35 cellular contexts compared by ENCODE assay signal in genomic region chr16:86657972-86658371, GRCh38.
"Had no signal": no experiment of that assay in that cellular context is flagged by ENCODE, and none has a peak within 500 bp of the region (broad histone marks: within the 10 kb centered on the region; RNA-seq: fewer than 3 reads in every experiment).

No MANE protein-coding gene starts in this region.

- H3K9me3 ChIP-seq: adrenal gland, body of pancreas, breast epithelium had no signal

- H3K27me3 Mint-ChIP-seq: activated CD4-positive, alpha-beta T cell treated with anti-CD3 and anti-CD28 coated beads, Interleukin-2, amount 10 ng/mL, durations not matched to agents 24 days and 14 days had no signal

- H3K4me1 ChIP-seq: adrenal gland, body of pancreas, breast epithelium had no signal

- H3K27me3 ChIP-seq: adrenal gland, body of pancreas, brain microvascular endothelial cell had no signal

- H3K4me3 Mint-ChIP-seq: activated B cell treated with CpG ODN at 0.5 μM for 24 hours; activated CD4-positive, alpha-beta memory T cell treated with anti-CD3 and anti-CD28 coated beads for 36 hours; activated CD4-positive, alpha-beta T cell treated with anti-CD3 and anti-CD28 coated beads, Interleukin-2, amount 10 ng/mL, durations not matched to agents 24 days and 14 days; activated CD8-positive, alpha-beta T cell treated with anti-CD3 and anti-CD28 coated beads for 36 hours; activated naive CD4-positive, alpha-beta T cell treated with anti-CD3 and anti-CD28 coated beads for 36 hours; activated naive CD8-positive, alpha-beta T cell treated with anti-CD3 and anti-CD28 coated beads for 36 hours; activated T-cell treated with anti-CD3 and anti-CD28 coated beads, Interleukin-2, amount 50 U/mL, for 4 hours; activated T-cell treated with anti-CD3 and anti-CD28 coated beads, Interleukin-2, amount 50 U/mL, for 72 hours; activated T-helper 1 cell treated with anti-CD3 and anti-CD28 coated beads, Interleukin-12 subunit alpha, Interleukin-12 subunit beta, Interleukin-2, Interleukin-4 antibody, amounts not matched to agents 30 ng/mL and 10 ng/mL and 1 ng/mL, durations not matched to agents 14 hours and 24 hours and 36 hours; activated T-helper 17 cell treated with anti-CD3 and anti-CD28 coated beads, Interleukin-2, amount 50 U/mL, for 72 hours; T-helper 1 cell treated with Interleukin-12 subunit alpha and Interleukin-12 subunit beta and Interleukin-4 antibody, amounts not matched to agents 30 μg/mL and 1 μg/mL, for 36 hours; T-helper 2 cell treated with Interferon-gamma antibody and Interleukin-4, amounts not matched to agents 5 μg/mL and 100 μg/mL, for 36 hours had no signal

- H3K27ac ChIP-seq: adrenal gland, body of pancreas, brain microvascular endothelial cell, breast epithelium, VCaP had no signal

- H3K36me3 ChIP-seq: adrenal gland, brain microvascular endothelial cell, breast epithelium had no signal

- H3K4me1 Mint-ChIP-seq: activated B cell treated with CpG ODN at 0.5 μM for 24 hours; activated CD4-positive, alpha-beta T cell treated with anti-CD3 and anti-CD28 coated beads, Interleukin-2, amount 10 ng/mL, durations not matched to agents 24 days and 14 days; activated naive CD8-positive, alpha-beta T cell treated with anti-CD3 and anti-CD28 coated beads for 36 hours; activated T-helper 17 cell treated with anti-CD3 and anti-CD28 coated beads, Interleukin-2, amount 50 U/mL, for 72 hours had no signal

- ATAC-seq: activated CD8-positive, alpha-beta T cell treated with anti-CD3 and anti-CD28 coated beads for 36 hours; activated naive CD4-positive, alpha-beta T cell treated with anti-CD3 and anti-CD28 coated beads, Interleukin-2, amount 50 U/mL, for 72 hours; activated T-cell treated with anti-CD3 and anti-CD28 coated beads, Interleukin-2, amount 50 U/mL, for 4 hours; activated T-cell treated with anti-CD3 and anti-CD28 coated beads, Interleukin-2, amount 50 U/mL, for 72 hours; activated T-helper 17 cell treated with anti-CD3 and anti-CD28 coated beads, Interleukin-2, amount 50 U/mL, for 72 hours; body of pancreas had no signal

- H3K27ac Mint-ChIP-seq: activated B cell treated with CpG ODN at 0.5 μM for 24 hours; activated CD4-positive, alpha-beta memory T cell treated with anti-CD3 and anti-CD28 coated beads for 36 hours; activated CD4-positive, alpha-beta T cell treated with anti-CD3 and anti-CD28 coated beads, Interleukin-2, amount 10 ng/mL, durations not matched to agents 24 days and 14 days; activated CD8-positive, alpha-beta T cell treated with anti-CD3 and anti-CD28 coated beads for 36 hours; activated naive CD4-positive, alpha-beta T cell treated with anti-CD3 and anti-CD28 coated beads for 36 hours; activated naive CD4-positive, alpha-beta T cell treated with anti-CD3 and anti-CD28 coated beads, Interleukin-2, amount 50 U/mL, for 72 hours; activated naive CD8-positive, alpha-beta T cell treated with anti-CD3 and anti-CD28 coated beads for 36 hours; activated T-cell treated with anti-CD3 and anti-CD28 coated beads, Interleukin-2, amount 50 U/mL, for 72 hours; activated T-helper 1 cell treated with anti-CD3 and anti-CD28 coated beads, Interleukin-12 subunit alpha, Interleukin-12 subunit beta, Interleukin-2, Interleukin-4 antibody, amounts not matched to agents 30 ng/mL and 10 ng/mL and 1 ng/mL, durations not matched to agents 14 hours and 24 hours and 36 hours; activated T-helper 17 cell treated with anti-CD3 and anti-CD28 coated beads, Interleukin-2, amount 50 U/mL, for 72 hours; T-helper 1 cell treated with Interleukin-12 subunit alpha and Interleukin-12 subunit beta and Interleukin-4 antibody, amounts not matched to agents 30 μg/mL and 1 μg/mL, for 36 hours; T-helper 2 cell treated with Interferon-gamma antibody and Interleukin-4, amounts not matched to agents 5 μg/mL and 100 μg/mL, for 36 hours had no signal

- H3K9me3 Mint-ChIP-seq: activated naive CD8-positive, alpha-beta T cell treated with anti-CD3 and anti-CD28 coated beads for 36 hours had no signal

- H3K36me3 Mint-ChIP-seq: activated CD4-positive, alpha-beta memory T cell treated with anti-CD3 and anti-CD28 coated beads for 36 hours; activated naive CD8-positive, alpha-beta T cell treated with anti-CD3 and anti-CD28 coated beads for 36 hours had no signal

- H3K4me3 ChIP-seq: adrenal gland, body of pancreas, breast epithelium had no signal

- DNase-seq: activated B cell treated with CpG ODN at 0.5 μM for 24 hours; activated CD4-positive, alpha-beta memory T cell treated with anti-CD3 and anti-CD28 coated beads for 36 hours; activated CD4-positive, alpha-beta T cell treated with anti-CD3 and anti-CD28 coated beads for 4 hours; activated CD4-positive, alpha-beta T cell treated with anti-CD3 and anti-CD28 coated beads, Interleukin-2, amount 10 ng/mL, durations not matched to agents 24 days and 14 days; activated CD4-positive, alpha-beta T cell treated with anti-CD3 and anti-CD28 coated beads, Interleukin-2, amount 50 U/mL, for 1 hour; activated CD4-positive, alpha-beta T cell treated with anti-CD3 and anti-CD28 coated beads, Interleukin-2, amount 50 U/mL, for 4 hours; activated CD4-positive, CD25-positive, alpha-beta regulatory T cell treated with anti-CD3 and anti-CD28 coated beads, Interleukin-2, amount 50 U/mL, for 72 hours; activated CD8-positive, alpha-beta memory T cell treated with anti-CD3 and anti-CD28 coated beads, Interleukin-2, amount 50 U/mL, for 4 hours; activated CD8-positive, alpha-beta T cell treated with anti-CD3 and anti-CD28 coated beads for 36 hours; activated effector memory CD4-positive, alpha-beta T cell treated with anti-CD3 and anti-CD28 coated beads, Interleukin-2, amount 50 U/mL, for 16 hours; activated gamma-delta T cell treated with Interleukin-2 at 50 U/mL for 16 hours; activated naive CD4-positive, alpha-beta T cell; activated naive CD4-positive, alpha-beta T cell treated with anti-CD3 and anti-CD28 coated beads for 36 hours; activated naive CD4-positive, alpha-beta T cell treated with anti-CD3 and anti-CD28 coated beads, Interleukin-2, amount 50 U/mL, for 16 hours; activated naive CD8-positive, alpha-beta T cell treated with anti-CD3 and anti-CD28 coated beads for 36 hours; activated T-cell treated with anti-CD3 and anti-CD28 coated beads for 4 hours; activated T-cell treated with anti-CD3 and anti-CD28 coated beads, Interleukin-2, amount 50 U/mL, for 1 hour; activated T-cell treated with anti-CD3 and anti-CD28 coated beads, Interleukin-2, amount 50 U/mL, for 4 hours; activated T-cell treated with anti-CD3 and anti-CD28 coated beads, Interleukin-2, amount 50 U/mL, for 72 hours; adrenal gland; amniotic stem cell; aorta; body of pancreas; brain microvascular endothelial cell; central memory CD4-positive, alpha-beta T cell; T-helper 1 cell; T-helper 2 cell; T-helper 9 cell had no signal
